ENCODE assay signal across 9 cellular contexts in the genomic region with DNA sequence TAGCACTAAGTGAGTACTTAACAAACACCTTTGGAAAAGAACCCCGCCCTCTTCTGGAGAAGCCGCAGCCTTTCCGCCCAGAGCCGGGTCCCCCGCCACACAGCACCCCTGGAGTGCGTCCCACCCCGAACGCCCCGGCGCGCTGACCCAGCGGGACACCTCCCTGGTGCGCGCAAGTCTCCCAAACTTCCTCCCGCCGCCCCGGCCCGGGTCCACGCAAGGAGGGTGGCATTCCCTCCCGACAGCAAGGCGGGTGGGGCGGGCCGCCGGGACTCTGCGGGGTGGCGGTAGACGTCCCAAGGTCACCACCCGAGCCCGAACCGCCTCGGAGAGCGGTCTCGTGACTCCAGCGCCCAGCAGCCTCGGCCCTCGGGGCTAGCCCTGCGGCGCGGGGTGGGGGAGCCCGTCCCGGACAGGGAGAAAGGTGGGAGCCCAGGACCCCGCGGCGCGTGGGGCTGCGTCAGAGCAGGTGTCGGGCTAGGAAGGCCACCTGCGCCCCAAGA. TPM values are rescaled to one million over a fixed set of nuclear protein-coding genes. Genes with fewer than 3 reads are reported as not detected.
DNase-seq lines count a peak whose midpoint lies in the region; ATAC-seq, FAIRE-seq and TF ChIP-seq lines count a peak whose summit lies in the region.
"Had no signal": no experiment of that assay in that cellular context is flagged by ENCODE, and none has a peak within 500 bp of the region (broad histone marks: within the 10 kb centered on the region; RNA-seq: fewer than 3 reads in every experiment).

No MANE protein-coding gene starts in this region.

- H3K79me2 ChIP-seq in GM23338 (replicated peaks; ENCODE audit: insufficient read depth) (peaks cover 47% of the 10 kb centered on the region), H1 (ENCODE audit: control insufficient read depth in 1 of 2, insufficient read depth in 2 of 2, low read length in 2 of 2) (peaks cover 0 to 30% of the 10 kb centered on the region in 2 experiments; a peak in 2 of 4 replicates)

- H3K36me3 ChIP-seq in GM23338 (ENCODE audit: insufficient read depth) (no peaks in the 10 kb centered on the region), H1 (ENCODE audit: control insufficient read depth in 2 of 4, insufficient read depth in 4 of 4, low read length in 3 of 4) (peaks cover 0 to 4% (median 0%) of the 10 kb centered on the region in 4 experiments; a peak in 1 of 8 replicates), mesenchymal stem cell (ENCODE audit: control insufficient read depth in 1 of 2, insufficient read depth in 2 of 2, low read depth in 1 of 2, low read length in 2 of 2) (peaks cover 0 to 5% of the 10 kb centered on the region in 2 experiments)

- 0% methylated on average over 35 of the region's 48 CpGs; no CpG with 5 or more reads in 1 of the 2 experiments for WGBS in H1 (ENCODE audit: extremely low coverage in 1 of 2, insufficient coverage in 1 of 2, insufficient read length in 1 of 2, insufficient replicate concordance in 2 of 2, low coverage in 1 of 2, low lambda C conversion rate in 2 of 2, missing lambda C conversion rate in 1 of 2), 2 experiments
- 1% methylated on average over 46 of the region's 48 CpGs for WGBS in mesenchymal stem cell

- H3K23me2 ChIP-seq in H1 (ENCODE audit: low read depth, low read length), result peaks cover 12% of the 10 kb centered on the region

- H2BK20ac ChIP-seq in H1 (ENCODE audit: low read length), result no peak overlapping the region

- H2AFZ ChIP-seq in GM23338, result peak overlapping the region; percentile 97
- H2AFZ ChIP-seq in H1 (ENCODE audit: low read length), result peak overlapping the region; percentile 79; the same call in 1 of the 2 replicates
- peak overlapping the region; percentile 96 for H2AFZ ChIP-seq in mesenchymal stem cell (ENCODE audit: low read depth, low read length)

- no peak overlapping the region for H3K27ac Mint-ChIP-seq in GM23338
- H3K27ac Mint-ChIP-seq in activated CD4-positive, alpha-beta T cell treated with anti-CD3 and anti-CD28 coated beads, Interleukin-2, amount 10 ng/mL, durations not matched to agents 24 days and 14 days, result peak overlapping the region; percentile 71

- FAIRE-seq in GM12892 (lab: Jason Lieb, UNC) (peak; percentile 44), H1 (lab: Jason Lieb, UNC) (no peak)
- FAIRE-seq: islet of Langerhans had no signal

- 0 out of 2 replicates have a peak, but pooled peaks cover 2% of the 10 kb centered on the region for H3K79me1 ChIP-seq in H1 (ENCODE audit: low read depth, low read length)
- peaks cover 7% of the 10 kb centered on the region for H3K79me1 ChIP-seq in mesenchymal stem cell (replicated peaks; ENCODE audit: low read length, poor library complexity, severe bottlenecking)

- H3K27me3 ChIP-seq in GM23338 (ENCODE audit: insufficient read depth) (peaks cover 36% of the 10 kb centered on the region), H1 (replicated peaks in 1 of 4; ENCODE audit: control insufficient read depth in 3 of 4, extremely low read depth in 1 of 4, insufficient read depth in 3 of 4, low read length in 3 of 4) (peaks cover 0 to 13% (median 11%) of the 10 kb centered on the region in 4 experiments; a peak in 6 of 7 replicates), mesenchymal stem cell (ENCODE audit: control insufficient read depth in 1 of 2, insufficient read depth in 1 of 2, low read length in 2 of 2) (no peaks in the 10 kb centered on the region)

- peak overlapping the region; percentile 76; the same call in 1 of the 2 replicates for H4K8ac ChIP-seq in H1 (ENCODE audit: extremely low read depth, insufficient read depth, low read length)
- peak overlapping the region; percentile 72 for H4K8ac ChIP-seq in mesenchymal stem cell (ENCODE audit: low read length)

- H2BK5ac ChIP-seq in H1 (ENCODE audit: low read depth, low read length) (peak overlapping the region; percentile 75; the same call in 1 of the 2 replicates), mesenchymal stem cell (ENCODE audit: low read depth, low read length, poor library complexity, severe bottlenecking) (no peak overlapping the region)

- ATAC-seq in GM23338, result peak; percentile 62
- ATAC-seq in stimulated activated naive CD8-positive, alpha-beta T cell treated with anti-CD3 and anti-CD28 coated beads, Interleukin-15, Interleukin-2, amounts not matched to agents 100 U/mL and 50 U/mL, for 24 hours, result peak; percentile 20

- peak overlapping the region; percentile 92 for H3K4me3 ChIP-seq in GM23338
- peak overlapping the region; percentile 69 to 93 (median 84) for H3K4me3 ChIP-seq in H1 (ENCODE audit: extremely low read depth in 1 of 4, insufficient read depth in 2 of 4, low read depth in 3 of 4, low read length in 4 of 4)
- peak overlapping the region; percentile 98 to 99 for H3K4me3 ChIP-seq in mesenchymal stem cell (ENCODE audit: insufficient read depth in 1 of 2, low read depth in 1 of 2, low read length in 2 of 2)

- H4K5ac ChIP-seq in H1 (ENCODE audit: insufficient read length, low read depth, low read length), result peak overlapping the region; percentile 88

- no peaks in the 10 kb centered on the region for H3K9me2 ChIP-seq in GM23338 (ENCODE audit: insufficient read depth)

- intact Hi-C loops in activated CD4-positive, alpha-beta T cell treated with anti-CD3 and anti-CD28 coated beads, Interleukin-2, amount 10 ng/mL, durations not matched to agents 24 days and 14 days (cut with micrococcal nuclease), result loop anchor here (1.0 to 5.0 kb wide), 2 partner anchors 10 to 1354 kb away; partner anchors contain the start of genes C2orf76 and DBI

- H2BK120ac ChIP-seq in H1 (replicated peaks; ENCODE audit: low read depth, low read length) (no peak overlapping the region), mesenchymal stem cell (ENCODE audit: low read depth, low read length) (peak overlapping the region; percentile 66)

- no peak for TF ChIP-seq POLR2A in GM12892 (IDR thresholded peaks at IDR 0.05; ENCODE audit: low read depth, low read length)
- no peak for TF ChIP-seq POLR2A in H1 (IDR thresholded peaks at IDR 0.05; ENCODE audit: control extremely low read depth in 1 of 2, low read depth in 2 of 2, low read length in 2 of 2)

- H3K18ac ChIP-seq in H1 (ENCODE audit: extremely low read depth, low read length) (0 out of 2 replicates have a peak overlapping the region, but pooled peaks have one; percentile 6), mesenchymal stem cell (ENCODE audit: low read depth in 1 of 2, low read length in 2 of 2) (peak overlapping the region; percentile 94 to 96)

- H3K27me3 Mint-ChIP-seq in GM23338 (ENCODE audit: insufficient read depth, low read depth, poor library complexity), result peaks cover 35% of the 10 kb centered on the region
- no peaks in the 10 kb centered on the region for H3K27me3 Mint-ChIP-seq in activated CD4-positive, alpha-beta T cell treated with anti-CD3 and anti-CD28 coated beads, Interleukin-2, amount 10 ng/mL, durations not matched to agents 24 days and 14 days

- POLR2A ChIA-PET in H1 (lab: Charles Lee; ENCODE audit: partially characterized antibody), result interaction anchor here (1.0 to 1.2 kb wide), 2 partner anchors 25 to 75 kb away, joined by 3 read pairs; partner anchors contain the start of gene INSIG2

- H4K91ac ChIP-seq in H1 (replicated peaks; ENCODE audit: insufficient read length, low read length) (no peak overlapping the region), mesenchymal stem cell (ENCODE audit: low read length) (no peak overlapping the region)

- peak overlapping the region; percentile 94 for H3K4me3 Mint-ChIP-seq in GM23338
- H3K4me3 Mint-ChIP-seq in activated CD4-positive, alpha-beta T cell treated with anti-CD3 and anti-CD28 coated beads, Interleukin-2, amount 10 ng/mL, durations not matched to agents 24 days and 14 days, result peak overlapping the region; percentile 96

- CTCF ChIA-PET in H1 (lab: Charles Lee; ENCODE audit: partially characterized antibody), result interaction anchor here (2.0 to 2.8 kb wide), 3 partner anchors 9 to 10 kb away, joined by 6 to 20 read pairs (median 15); no protein-coding TSS in a partner anchor

- peaks cover 3% of the 10 kb centered on the region; the same call in 1 of the 3 replicates for H3K36me3 Mint-ChIP-seq in GM23338 (ENCODE audit: low read depth)
- H3K36me3 Mint-ChIP-seq in activated CD4-positive, alpha-beta T cell treated with anti-CD3 and anti-CD28 coated beads, Interleukin-2, amount 10 ng/mL, durations not matched to agents 24 days and 14 days (ENCODE audit: low read depth), result peaks cover 10% of the 10 kb centered on the region

- peaks cover 11% of the 10 kb centered on the region; the same call in 1 of the 2 replicates for H4K20me1 ChIP-seq in GM23338 (replicated peaks; ENCODE audit: insufficient read depth)
- H4K20me1 ChIP-seq in H1 (replicated peaks in 1 of 2; ENCODE audit: control insufficient read depth in 1 of 2, insufficient read depth in 2 of 2, low read length in 2 of 2), result peaks cover 0 to 4% of the 10 kb centered on the region in 2 experiments

- peak overlapping the region in 2 of 4 experiments; percentile 42 to 50; a peak in 4 of 7 replicates for H3K9ac ChIP-seq in H1 (replicated peaks in 1 of 4; ENCODE audit: extremely low read depth in 1 of 4, low read depth in 3 of 4, low read length in 3 of 4)
- peak overlapping the region; percentile 91 for H3K9ac ChIP-seq in mesenchymal stem cell (ENCODE audit: low read length)

- H3K27ac ChIP-seq in GM23338 (ENCODE audit: low read depth) (peak overlapping the region; percentile 80; the same call in 1 of the 2 replicates), H1 (ENCODE audit: low read depth, low read length) (no peak overlapping the region), mesenchymal stem cell (ENCODE audit: low read length, poor library complexity, severe bottlenecking) (no peak overlapping the region)

- peak overlapping the region; percentile 99 for H3K4me2 ChIP-seq in GM23338
- peak overlapping the region; percentile 66 to 99 for H3K4me2 ChIP-seq in H1 (ENCODE audit: insufficient read depth in 1 of 2, low read depth in 2 of 2, low read length in 2 of 2)
- H3K4me2 ChIP-seq in mesenchymal stem cell (ENCODE audit: low read length, poor library complexity, severe bottlenecking), result peak overlapping the region; percentile 70

- no peak for TF ChIP-seq RAD21 in H1 (IDR thresholded peaks at IDR 0.05 in 1 of 2, conservative IDR thresholded peaks at IDR 0.05 in 1 of 2; ENCODE audit: low read depth in 2 of 2, low read length in 2 of 2)

- no peaks in the 10 kb centered on the region for H3K9me3 ChIP-seq in H1 (ENCODE audit: insufficient read depth in 2 of 2, low read depth in 1 of 2, low read length in 1 of 2)
- no peaks in the 10 kb centered on the region for H3K9me3 ChIP-seq in mesenchymal stem cell (ENCODE audit: control insufficient read depth, low read length)

- H2BK12ac ChIP-seq in H1 (ENCODE audit: low read depth, low read length), result no peak overlapping the region
- no peak overlapping the region for H2BK12ac ChIP-seq in mesenchymal stem cell (ENCODE audit: low read length in 2 of 2)

- H3K4me1 Mint-ChIP-seq in GM23338, result peaks cover 14% of the 10 kb centered on the region; the same call in 2 of the 3 replicates
- peaks cover 41% of the 10 kb centered on the region for H3K4me1 Mint-ChIP-seq in activated CD4-positive, alpha-beta T cell treated with anti-CD3 and anti-CD28 coated beads, Interleukin-2, amount 10 ng/mL, durations not matched to agents 24 days and 14 days

- H2AK5ac ChIP-seq in H1 (ENCODE audit: low read depth, low read length) (no peak overlapping the region), mesenchymal stem cell (ENCODE audit: low read length, severe bottlenecking) (no peak overlapping the region)

- H3K23ac ChIP-seq in H1 (ENCODE audit: insufficient read length) (no peak overlapping the region), mesenchymal stem cell (ENCODE audit: low read length in 2 of 2) (peak overlapping the region in 1 of 2 experiments; percentile 14)

- DNase-seq in GM12892 (ENCODE audit: insufficient read length) (peak; percentile 56), GM23338 (ENCODE audit: low spot score) (peak; percentile 57), KBM-7 (peak; percentile 39), H1 (ENCODE audit: low read depth in 1 of 2, low spot score in 2 of 2) (peak in 1 of 2 experiments; percentile 71), mesenchymal stem cell (peak; percentile 28), cortex of kidney (lab: John Stamatoyannopoulos, UW) (no peak)
- peak; percentile 82 for DNase-seq in activated CD4-positive, alpha-beta T cell treated with anti-CD3 and anti-CD28 coated beads, Interleukin-2, amount 10 ng/mL, durations not matched to agents 24 days and 14 days
- DNase-seq in stimulated activated naive CD8-positive, alpha-beta T cell treated with anti-CD3 and anti-CD28 coated beads, Interleukin-15, Interleukin-2, amounts not matched to agents 100 U/mL and 50 U/mL, for 24 hours, result peak; percentile 47

- H3K56ac ChIP-seq in H1 (replicated peaks; ENCODE audit: insufficient read length, low read depth, low read length), result no peak overlapping the region

- H3F3A ChIP-seq in GM23338 (replicated peaks; ENCODE audit: low read depth), result no peaks in the 10 kb centered on the region

- H2BK15ac ChIP-seq in H1 (ENCODE audit: low read length) (no peak overlapping the region), mesenchymal stem cell (ENCODE audit: low read depth, poor library complexity, severe bottlenecking) (peak overlapping the region; percentile 77)

- in situ Hi-C loops in KBM-7 (cut with MboI; ENCODE audit: low pct_unique_long_range_greater_than_20kb, low sequenced_read_pairs), result no loop called here

- H3K4me1 ChIP-seq in GM23338 (ENCODE audit: insufficient read depth) (peaks cover 7% of the 10 kb centered on the region), H1 (replicated peaks in 1 of 4; ENCODE audit: control insufficient read depth in 3 of 4, insufficient read depth in 4 of 4, low read length in 3 of 4) (peaks cover 0 to 5% (median 1%) of the 10 kb centered on the region in 4 experiments; a peak in 3 of 7 replicates), mesenchymal stem cell (ENCODE audit: control insufficient read depth, insufficient read depth, low read depth, low read length) (peaks cover 6% of the 10 kb centered on the region)

- H3K4ac ChIP-seq in H1 (replicated peaks; ENCODE audit: insufficient read length, low read depth, low read length) (no peak overlapping the region), mesenchymal stem cell (ENCODE audit: low read depth in 1 of 2, low read length in 2 of 2) (peak overlapping the region in 1 of 2 experiments; percentile 84)

- no peak overlapping the region for H3K14ac ChIP-seq in H1 (ENCODE audit: insufficient read length)
- H3K14ac ChIP-seq in mesenchymal stem cell (ENCODE audit: low read length in 2 of 2), result peak overlapping the region in 1 of 2 experiments; percentile 96

- peak in 1 of 2 experiments; percentile 26; a peak in 1 of 4 replicates for TF ChIP-seq CTCF in GM23338 (conservative IDR thresholded peaks at IDR 0.05; ENCODE audit: low read depth in 2 of 2)
- TF ChIP-seq CTCF in H1 (IDR thresholded peaks at IDR 0.05; ENCODE audit: control extremely low read depth in 1 of 3, insufficient read depth in 1 of 3, low read depth in 1 of 3, low read length in 3 of 3), result no peak

- TF ChIP-seq EP300 in H1 (IDR thresholded peaks at IDR 0.05; ENCODE audit: borderline replicate concordance in 1 of 2, low read depth in 2 of 2, low read length in 2 of 2), result no peak

- H3K9me3 Mint-ChIP-seq in GM23338, result no peaks in the 10 kb centered on the region; the same call in 2 of the 3 replicates
- H3K9me3 Mint-ChIP-seq in activated CD4-positive, alpha-beta T cell treated with anti-CD3 and anti-CD28 coated beads, Interleukin-2, amount 10 ng/mL, durations not matched to agents 24 days and 14 days, result peaks cover 6% of the 10 kb centered on the region

RNA-seq across cellular contexts. Expression of gene CCDC93, which starts 0.6 kb away (rescaled TPM):
- polyA plus RNA-seq in GM12892 (2012; ENCODE audit: missing spikeins), result 9.9 TPM
- 9.8 and 13.1 TPM in 2 replicates for total RNA-seq in GM23338 (2014; rRNA removed; shearing (Covaris generic))
- polyA plus RNA-seq in GM23338 (2016; fragmentation: Nextera tagmentation; extraction: Ambion mirVana), result 12.3 and 16.8 TPM in 2 replicates
- 30.3 and 34.4 TPM in 2 replicates for total RNA-seq in activated CD4-positive, alpha-beta T cell treated with anti-CD3 and anti-CD28 coated beads, Interleukin-2, amount 10 ng/mL, durations not matched to agents 24 days and 14 days
- total RNA-seq in H1 (2021; fragmentation: NEBNext Ultra II Directional; extraction: Animal tissue kit (Norgen Biotek cat#: 25700)), result 16.9 and 18.0 TPM in 2 replicates
- polyA plus RNA-seq in H1 (2011; rRNA removed), result 5.4 and 5.5 TPM in 2 replicates
- polyA plus RNA-seq in H1 (2011; cell fraction: cytosol; rRNA removed), result 7.3 TPM
- polyA plus RNA-seq in H1 (2011; cell fraction: nucleus; rRNA removed), result 23.0 TPM
- polyA plus RNA-seq in H1 (2012, experiment 1 of 2), result 8.4 to 12.8 TPM (median 11.1 TPM) in 4 replicates
- polyA plus RNA-seq in H1 (2012, experiment 2 of 2), result 0.50 TPM
- 15.0 TPM for polyA plus RNA-seq in H1 (2013, experiment 1 of 2)
- polyA plus RNA-seq in H1 (2013, experiment 2 of 2), result 12.5 TPM
- 13.9 and 20.2 TPM in 2 replicates for polyA minus RNA-seq in H1 (2011; rRNA and poly(A)+ RNA removed)
- 9.6 TPM for polyA minus RNA-seq in H1 (2011; cell fraction: cytosol; rRNA and poly(A)+ RNA removed)
- 38.9 TPM for polyA minus RNA-seq in H1 (2011; cell fraction: nucleus; rRNA and poly(A)+ RNA removed)
- polyA plus RNA-seq in mesenchymal stem cell (2013, experiment 1 of 2), result 13.9 TPM
- 12.1 TPM for polyA plus RNA-seq in mesenchymal stem cell (2013, experiment 2 of 2)
